In genomic region chr3:112009670-112010069, GRCh38 we compare ENCODE assay signal across 28 cellular contexts. TPM values are rescaled to one million over a fixed set of nuclear protein-coding genes. Genes with fewer than 3 reads are reported as not detected.
DNase-seq lines count a peak whose midpoint lies in the region; TF ChIP-seq lines count a peak whose summit lies in the region.
"Had no signal": no experiment of that assay in that cellular context is flagged by ENCODE, and none has a peak within 500 bp of the region (broad histone marks: within the 10 kb centered on the region; RNA-seq: fewer than 3 reads in every experiment).

No MANE protein-coding gene starts in this region.

- H3K79me1 ChIP-seq in mesenchymal stem cell (replicated peaks; ENCODE audit: low read length, poor library complexity, severe bottlenecking): peaks cover 8% of the 10 kb centered on the region

- H2AFZ ChIP-seq in mesenchymal stem cell (ENCODE audit: low read depth, low read length): no peak overlapping the region

- H3K18ac ChIP-seq in mesenchymal stem cell (ENCODE audit: low read depth in 1 of 2, low read length in 2 of 2): no peak overlapping the region

- H3K4me3 ChIP-seq in mesenchymal stem cell (ENCODE audit: insufficient read depth in 1 of 2, low read depth in 1 of 2, low read length in 2 of 2): no peak overlapping the region
- H3K4me3 ChIP-seq: BLaER1, GM12878 had no signal

- peaks cover 5% of the 10 kb centered on the region for H3K9me3 Mint-ChIP-seq in glutamatergic neuron (ENCODE audit: unreplicated experiment)
- H3K9me3 Mint-ChIP-seq in nephron progenitor cell: no peaks in the 10 kb centered on the region
- H3K9me3 Mint-ChIP-seq: CD4-positive, alpha-beta memory T cell; CD4-positive, CD25-positive, alpha-beta regulatory T cell; CD8-positive, alpha-beta memory T cell had no signal

- H3K36me3 ChIP-seq in mesenchymal stem cell (ENCODE audit: control insufficient read depth in 1 of 2, insufficient read depth in 2 of 2, low read depth in 1 of 2, low read length in 2 of 2): peaks cover 0 to 18% of the 10 kb centered on the region in 2 experiments
- H3K36me3 ChIP-seq: BE2C, BLaER1 had no signal

- H3K4me1 ChIP-seq in mesenchymal stem cell (ENCODE audit: control insufficient read depth, insufficient read depth, low read depth, low read length): peaks cover 22% of the 10 kb centered on the region

- H4K91ac ChIP-seq in mesenchymal stem cell (ENCODE audit: low read length): no peak overlapping the region

- H3K27ac Mint-ChIP-seq in glutamatergic neuron (ENCODE audit: unreplicated experiment) (peak overlapping the region; percentile 78), nephron progenitor cell (peak overlapping the region; percentile 60)
- H3K27ac Mint-ChIP-seq: CD4-positive, alpha-beta memory T cell had no signal

- H4K8ac ChIP-seq in mesenchymal stem cell (ENCODE audit: low read length): no peak overlapping the region

- H3K4me1 Mint-ChIP-seq in glutamatergic neuron (ENCODE audit: low read depth, unreplicated experiment): peaks cover 70% of the 10 kb centered on the region
- peaks cover 56% of the 10 kb centered on the region for H3K4me1 Mint-ChIP-seq in nephron progenitor cell

- H3K4ac ChIP-seq in mesenchymal stem cell (ENCODE audit: low read depth in 1 of 2, low read length in 2 of 2): no peak overlapping the region

- no peak overlapping the region for H3K4me2 ChIP-seq in mesenchymal stem cell (ENCODE audit: low read length, poor library complexity, severe bottlenecking)

- TF ChIP-seq CTCF in glutamatergic neuron (IDR thresholded peaks at IDR 0.05; ENCODE audit: partially characterized antibody, unreplicated experiment) (no peak), nephron progenitor cell (IDR thresholded peaks at IDR 0.05) (no peak)

- no peak overlapping the region for H3K23ac ChIP-seq in mesenchymal stem cell (ENCODE audit: low read length in 2 of 2)

- H3K36me3 Mint-ChIP-seq in glutamatergic neuron (ENCODE audit: unreplicated experiment) (peaks cover 5% of the 10 kb centered on the region), nephron progenitor cell (ENCODE audit: low read depth) (peaks cover 54% of the 10 kb centered on the region)
- H3K36me3 Mint-ChIP-seq: CD14-positive monocyte; CD4-positive, alpha-beta memory T cell; CD4-positive, CD25-positive, alpha-beta regulatory T cell; CD8-positive, alpha-beta memory T cell had no signal

- H2BK120ac ChIP-seq in mesenchymal stem cell (ENCODE audit: low read depth, low read length): no peak overlapping the region

- WGBS in mesenchymal stem cell: no CpG with 5 or more reads among the region's 2 CpGs

- H2BK5ac ChIP-seq in mesenchymal stem cell (ENCODE audit: low read depth, low read length, poor library complexity, severe bottlenecking): peak overlapping the region; percentile 36

- H3K27me3 ChIP-seq in mesenchymal stem cell (ENCODE audit: control insufficient read depth in 1 of 2, insufficient read depth in 1 of 2, low read length in 2 of 2): no peaks in the 10 kb centered on the region
- H3K27me3 ChIP-seq: BE2C, BLaER1 had no signal

- H3K14ac ChIP-seq in mesenchymal stem cell (ENCODE audit: low read length in 2 of 2): no peak overlapping the region

- H3K9ac ChIP-seq in mesenchymal stem cell (ENCODE audit: low read length): no peak overlapping the region
- H3K9ac ChIP-seq: BLaER1 had no signal

- DNase-seq in glutamatergic neuron (no peak), mesenchymal stem cell (no peak), nephron progenitor cell (no peak), RPMI8226 (no peak), NCI-H2196 treated with DMSO at 0.1 percent for 48 hours (lab: John Stamatoyannopoulos, UW; ENCODE audit: unreplicated experiment) (no peak), mucosa of gallbladder (ENCODE audit: low spot score) (no peak)
- DNase-seq: 8988T; ACHN; BE2C; C1 segment of cervical spinal cord; CD4-positive, alpha-beta memory T cell; CD4-positive, CD25-positive, alpha-beta regulatory T cell; CD8-positive, alpha-beta memory T cell; COR-L47; DMS 273 treated with DMSO at 0.1 percent for 48 hours; DMS153; DMS53; DMS79; DND-41; EL; GDM1 had no signal

- H3K27me3 Mint-ChIP-seq in glutamatergic neuron (ENCODE audit: unreplicated experiment) (peaks cover 3% of the 10 kb centered on the region), nephron progenitor cell (ENCODE audit: low read depth, poor library complexity) (no peaks in the 10 kb centered on the region)
- H3K27me3 Mint-ChIP-seq: CD4-positive, alpha-beta memory T cell; CD4-positive, CD25-positive, alpha-beta regulatory T cell had no signal

- peak overlapping the region; percentile 75 for H3K4me3 Mint-ChIP-seq in glutamatergic neuron (ENCODE audit: unreplicated experiment)
- no peak overlapping the region for H3K4me3 Mint-ChIP-seq in nephron progenitor cell
- H3K4me3 Mint-ChIP-seq: CD14-positive monocyte; CD4-positive, alpha-beta memory T cell; CD4-positive, CD25-positive, alpha-beta regulatory T cell; CD8-positive, alpha-beta memory T cell had no signal

- no peaks in the 10 kb centered on the region for H3K9me3 ChIP-seq in mesenchymal stem cell (ENCODE audit: control insufficient read depth, low read length)
- H3K9me3 ChIP-seq: BE2C, BLaER1 had no signal

- H2AK5ac ChIP-seq in mesenchymal stem cell (ENCODE audit: low read length, severe bottlenecking): no peak overlapping the region

- peak overlapping the region; percentile 35 for H3K27ac ChIP-seq in mesenchymal stem cell (ENCODE audit: low read length, poor library complexity, severe bottlenecking)
- H3K27ac ChIP-seq: BLaER1 had no signal

- H2BK12ac ChIP-seq in mesenchymal stem cell (ENCODE audit: low read length in 2 of 2): no peak overlapping the region

- no peak overlapping the region for H2BK15ac ChIP-seq in mesenchymal stem cell (ENCODE audit: low read depth, poor library complexity, severe bottlenecking)

RNA-seq across cellular contexts. Expression of gene TAGLN3, which starts 10.9 kb away (rescaled TPM):
- total RNA-seq in glutamatergic neuron (ENCODE audit: unreplicated experiment) (819 TPM), mucosa of gallbladder (not detected)
- 0.07 TPM for polyA plus RNA-seq in mesenchymal stem cell (2013, experiment 1 of 2)
- polyA plus RNA-seq in mesenchymal stem cell (2013, experiment 2 of 2): 0.03 TPM
- total RNA-seq: CD4-positive, alpha-beta memory T cell; CD4-positive, CD25-positive, alpha-beta regulatory T cell; CD8-positive, alpha-beta memory T cell; G401 had no signal
- polyA plus RNA-seq: CD14-positive monocyte; CD4-positive, alpha-beta memory T cell; CD4-positive, CD25-positive, alpha-beta regulatory T cell; CD8-positive, alpha-beta memory T cell had no signal

RNA-seq across cellular contexts. Expression of gene TMPRSS7, which starts 24.9 kb away (rescaled TPM):
- total RNA-seq in glutamatergic neuron (ENCODE audit: unreplicated experiment) (not detected), mucosa of gallbladder (0.12 TPM)
- not detected for polyA plus RNA-seq in mesenchymal stem cell (2013, experiment 1 of 2)
- not detected for polyA plus RNA-seq in mesenchymal stem cell (2013, experiment 2 of 2)
- total RNA-seq: A673; CD4-positive, CD25-positive, alpha-beta regulatory T cell; CD8-positive, alpha-beta memory T cell; Daoy; G401; GM12878 had no signal
- polyA plus RNA-seq: AG04450; CD14-positive monocyte; CD4-positive, CD25-positive, alpha-beta regulatory T cell; CD8-positive, alpha-beta memory T cell had no signal

RNA-seq across cellular contexts. Expression of gene ABHD10, which starts 30.8 kb away (rescaled TPM):
- 35.9 TPM for total RNA-seq in glutamatergic neuron (ENCODE audit: unreplicated experiment)
- 14.9 TPM for polyA plus RNA-seq in mesenchymal stem cell (2013, experiment 1 of 2)
- polyA plus RNA-seq in mesenchymal stem cell (2013, experiment 2 of 2): 16.1 TPM
- total RNA-seq in mucosa of gallbladder: 34.2 TPM

Comparison
In these comparisons a context has a peak if more than half of its experiments do, and no peak if none do; other contexts are left out.
1. RNA of gene TAGLN3, which starts 10.9 kb away (total RNA-seq): 819 TPM in glutamatergic neuron (single experiment); not detected in mucosa of gallbladder (single experiment); every median in the first group is over 100 times any median in the second.